8 cellular contexts compared by ENCODE assay signal in the genomic region with DNA sequence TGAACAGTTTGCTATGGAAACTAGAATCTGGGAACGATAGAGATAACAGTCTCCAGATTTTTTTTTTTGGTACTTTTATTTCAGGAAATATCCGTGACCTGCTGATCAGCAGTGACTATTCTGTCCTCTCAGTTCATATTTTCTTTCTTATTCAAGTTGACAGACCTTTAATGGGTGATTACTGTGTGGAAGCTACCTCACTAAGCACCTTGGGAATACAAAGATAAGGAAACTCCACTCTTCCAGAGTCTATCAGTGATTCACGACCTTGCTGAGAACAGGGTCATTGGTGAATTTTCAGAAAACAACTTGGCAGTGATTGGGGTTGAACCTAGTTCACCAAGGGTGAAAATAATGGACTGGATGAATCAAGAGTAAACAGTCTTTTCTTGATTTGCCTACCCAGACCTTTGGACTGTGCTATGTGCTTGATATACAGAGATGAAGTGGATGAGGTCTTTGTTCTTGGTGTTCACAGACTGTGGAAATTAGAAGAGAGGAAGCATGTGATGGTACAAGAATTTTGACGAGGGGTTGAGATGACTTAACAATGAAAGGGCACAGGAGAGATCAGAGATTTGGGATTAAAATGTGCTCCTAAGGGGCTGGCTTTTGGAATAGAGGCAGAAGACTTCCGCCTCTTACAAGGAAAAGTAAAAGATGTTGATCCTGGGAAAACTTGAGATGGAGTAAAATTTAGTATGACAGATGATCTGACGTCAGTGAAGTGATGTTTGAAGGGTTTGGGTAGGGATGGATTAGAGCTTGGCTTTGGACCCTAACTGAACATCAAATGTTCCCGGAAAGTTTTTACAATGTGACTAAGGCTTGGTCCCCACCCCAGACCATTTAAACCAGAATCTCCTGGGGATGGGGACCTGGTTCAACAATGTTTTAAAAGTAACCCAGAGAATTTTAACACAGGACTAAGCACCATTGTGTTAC. TPM values are rescaled to one million over a fixed set of nuclear protein-coding genes. Genes with fewer than 3 reads are reported as not detected.
DNase-seq lines count a peak whose midpoint lies in the region; ATAC-seq and TF ChIP-seq lines count a peak whose summit lies in the region.

No MANE protein-coding gene starts in this region.

- peak overlapping the region; percentile 90 to 98 (median 92) for H3K4me3 Mint-ChIP-seq in CD4-positive, CD25-positive, alpha-beta regulatory T cell
- H3K4me3 Mint-ChIP-seq in natural killer cell = peak overlapping the region; percentile 88

- H3K36me3 Mint-ChIP-seq in CD4-positive, CD25-positive, alpha-beta regulatory T cell = peaks cover 4% of the 10 kb centered on the region
- no peaks in the 10 kb centered on the region for H3K36me3 Mint-ChIP-seq in natural killer cell

- peak overlapping the region; percentile 84 to 93 (median 91) for H3K27ac Mint-ChIP-seq in CD4-positive, CD25-positive, alpha-beta regulatory T cell
- peak overlapping the region; percentile 67 to 91 for H3K27ac Mint-ChIP-seq in natural killer cell

- H3K4me1 ChIP-seq in CD4-positive, CD25-positive, alpha-beta regulatory T cell (ENCODE audit: control insufficient read depth, insufficient read depth, low read length, poor library complexity, severe bottlenecking) = peaks cover 32% of the 10 kb centered on the region
- H3K4me1 ChIP-seq in effector memory CD4-positive, alpha-beta T cell (ENCODE audit: control insufficient read depth, insufficient read depth, low read length, poor library complexity, severe bottlenecking) = peaks cover 4% of the 10 kb centered on the region

- intact Hi-C loops in natural killer cell (cut with micrococcal nuclease) = loop anchor here (10.0 kb wide), 1 partner anchor 366 kb away; a partner anchor contains a TSS

- peak in 1 of 3 donors; percentile 15 for DNase-seq in CD4-positive, CD25-positive, alpha-beta regulatory T cell
- DNase-seq in NAMALWA (ENCODE audit: low spot score) (peak; percentile 24), natural killer cell (no peak), amniotic stem cell (lab: John Stamatoyannopoulos, UW) (no peak), substantia nigra (lab: John Stamatoyannopoulos, UW) (no peak), SW 1271 (lab: John Stamatoyannopoulos, UW) (no peak), AML-193 (lab: John Stamatoyannopoulos, UW) (no peak)
- no peak for DNase-seq in effector memory CD4-positive, alpha-beta T cell

- no peaks in the 10 kb centered on the region for H3K9me3 ChIP-seq in CD4-positive, CD25-positive, alpha-beta regulatory T cell (ENCODE audit: control insufficient read depth in 2 of 2, low read length in 2 of 2)
- no peaks in the 10 kb centered on the region for H3K9me3 ChIP-seq in effector memory CD4-positive, alpha-beta T cell (ENCODE audit: control insufficient read depth, low read length)

- TF ChIP-seq CTCF in natural killer cell (IDR thresholded peaks at IDR 0.05) = no peak

- H3K9me3 Mint-ChIP-seq in CD4-positive, CD25-positive, alpha-beta regulatory T cell = no peaks in the 10 kb centered on the region
- H3K9me3 Mint-ChIP-seq in natural killer cell = no peaks in the 10 kb centered on the region

- peaks cover 10% of the 10 kb centered on the region for H3K27me3 Mint-ChIP-seq in CD4-positive, CD25-positive, alpha-beta regulatory T cell
- no peaks in the 10 kb centered on the region for H3K27me3 Mint-ChIP-seq in natural killer cell (ENCODE audit: low read depth in 2 of 2)

- ATAC-seq in CD4-positive, CD25-positive, alpha-beta regulatory T cell (ENCODE audit: low read depth in 2 of 2) = no peak
- no peak for ATAC-seq in natural killer cell

- H3K4me1 Mint-ChIP-seq in CD4-positive, CD25-positive, alpha-beta regulatory T cell = peaks cover 20 to 43% (median 31%) of the 10 kb centered on the region in 4 donors
- peaks cover 27 to 37% of the 10 kb centered on the region in 2 donors for H3K4me1 Mint-ChIP-seq in natural killer cell

- peak overlapping the region; percentile 87 for H3K4me3 ChIP-seq in CD4-positive, CD25-positive, alpha-beta regulatory T cell (ENCODE audit: low read depth, low read length)
- peak overlapping the region; percentile 95 for H3K4me3 ChIP-seq in effector memory CD4-positive, alpha-beta T cell (ENCODE audit: insufficient read depth, low read depth, low read length, poor library complexity, severe bottlenecking)

- no peaks in the 10 kb centered on the region for H3K27me3 ChIP-seq in CD4-positive, CD25-positive, alpha-beta regulatory T cell (ENCODE audit: control insufficient read depth, insufficient read depth, low read length)
- H3K27me3 ChIP-seq in effector memory CD4-positive, alpha-beta T cell (replicated peaks; ENCODE audit: control insufficient read depth, insufficient read depth, low read length, poor library complexity, severe bottlenecking) = no peaks in the 10 kb centered on the region

- peak overlapping the region; percentile 88 for H3K27ac ChIP-seq in CD4-positive, CD25-positive, alpha-beta regulatory T cell (ENCODE audit: insufficient read depth, low read length, poor library complexity, severe bottlenecking)
- H3K27ac ChIP-seq in effector memory CD4-positive, alpha-beta T cell (ENCODE audit: insufficient read depth, low read length, poor library complexity, severe bottlenecking) = peak overlapping the region; percentile 87
- no peak overlapping the region for H3K27ac ChIP-seq in substantia nigra (ENCODE audit: low read depth, low read length, poor library complexity, severe bottlenecking)

- peaks cover 14% of the 10 kb centered on the region for H3K36me3 ChIP-seq in CD4-positive, CD25-positive, alpha-beta regulatory T cell (ENCODE audit: control insufficient read depth, insufficient read depth, low read length)
- H3K36me3 ChIP-seq in effector memory CD4-positive, alpha-beta T cell (ENCODE audit: control insufficient read depth, insufficient read depth, low read length) = peaks cover 10% of the 10 kb centered on the region

RNA-seq across cellular contexts. Expression of a gene that starts 1.2 kb away (rescaled TPM):
- total RNA-seq in CD4-positive, CD25-positive, alpha-beta regulatory T cell = 7.4 TPM
- polyA plus RNA-seq in CD4-positive, CD25-positive, alpha-beta regulatory T cell = 10 to 100 TPM in 3 of 4 donors, 1 to 10 TPM in 1; 10.0 to 15.9 (median 12.5) TPM
- total RNA-seq in natural killer cell = 10 to 100 TPM in 2 of 3 donors, 1 to 10 TPM in 1; 9.7 to 13.0 (median 10.9) TPM

RNA-seq across cellular contexts. Expression of a gene that starts 1.2 kb away (rescaled TPM):
- total RNA-seq in CD4-positive, CD25-positive, alpha-beta regulatory T cell = 11.4 TPM
- polyA plus RNA-seq in CD4-positive, CD25-positive, alpha-beta regulatory T cell = 10 to 100 TPM; 26.2 to 35.3 (median 29.3) TPM
- 10 to 100 TPM in 2 of 3 donors, 1 to 10 TPM in 1; 7.0 to 11.7 (median 10.4) TPM for total RNA-seq in natural killer cell
